Comparison of ENCODE assay signal across 1 cellular context in the genomic region with DNA sequence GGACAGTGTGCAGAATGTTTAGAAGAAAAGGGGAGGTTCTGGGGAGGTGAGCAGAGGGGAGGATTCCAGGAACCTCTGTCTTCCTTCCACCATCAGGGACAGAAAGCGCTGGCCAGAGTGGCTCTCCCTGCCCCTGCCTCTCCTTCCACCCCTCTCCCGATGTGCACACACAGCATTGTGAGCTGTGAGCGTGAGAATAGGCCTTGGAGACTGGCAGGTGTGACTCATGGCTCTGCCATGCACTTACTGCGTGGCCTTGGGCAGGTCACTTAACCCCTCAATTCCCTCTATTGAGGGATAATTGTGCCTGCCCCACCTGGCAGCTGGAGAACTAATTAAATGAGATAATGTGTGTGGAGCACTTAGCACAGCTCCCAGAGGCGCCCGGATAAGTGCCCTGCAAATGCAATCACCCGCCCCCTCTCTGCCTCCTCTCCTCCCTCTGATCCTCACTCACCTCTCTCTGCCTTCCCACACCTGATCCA.
TF ChIP-seq lines count a peak whose summit lies in the region.

No MANE protein-coding gene starts in this region.

TF ChIP-seq in HepG2, 621 proteins besides CTCF, POLR2A, EP300 and RAD21 (continued from another document and continues in another):
- peak; percentile 72; the same call in 1 of the 2 replicates for TF ChIP-seq SPEN (CRISPR knock-in tag; IDR thresholded peaks at IDR 0.05; ENCODE audit: low read depth)
- no peak for TF ChIP-seq ZNF570 (CRISPR knock-in tag; IDR thresholded peaks at IDR 0.05; ENCODE audit: borderline replicate concordance)
- TF ChIP-seq ZNF496 (CRISPR knock-in tag; IDR thresholded peaks at IDR 0.05; ENCODE audit: insufficient replicate concordance) = no peak
- no peak for TF ChIP-seq TCF7 (IDR thresholded peaks at IDR 0.05; ENCODE audit: low read depth)
- TF ChIP-seq HNF4A (CRISPR knock-in tag; IDR thresholded peaks at IDR 0.05) = peak; percentile 35; the same call in 1 of the 2 replicates
- peak in 1 of 2 experiments; percentile 59; a peak in 1 of 4 replicates for TF ChIP-seq HMGXB4 (CRISPR knock-in tag; IDR thresholded peaks at IDR 0.05; ENCODE audit: borderline replicate concordance in 1 of 2, low read depth in 1 of 2)
- no peak for TF ChIP-seq ZNF446 (CRISPR knock-in tag; IDR thresholded peaks at IDR 0.05)
- TF ChIP-seq CREB3 (CRISPR knock-in tag; IDR thresholded peaks at IDR 0.05) = no peak
- TF ChIP-seq KDM5A (IDR thresholded peaks at IDR 0.05; ENCODE audit: borderline replicate concordance, low read length) = no peak
- no peak for TF ChIP-seq ZNF296 (CRISPR knock-in tag; conservative IDR thresholded peaks at IDR 0.05)
- no peak for TF ChIP-seq ZNF720 (CRISPR knock-in tag; IDR thresholded peaks at IDR 0.05)
- no peak for TF ChIP-seq SNAPC4 (CRISPR knock-in tag; IDR thresholded peaks at IDR 0.05)
- TF ChIP-seq ZMYM3 (CRISPR knock-in tag; IDR thresholded peaks at IDR 0.05) = peak; percentile 87
- peak; percentile 67; the same call in 1 of the 2 replicates for TF ChIP-seq HOXA3 (CRISPR knock-in tag; IDR thresholded peaks at IDR 0.05)
- no peak for TF ChIP-seq ZNF891 (CRISPR knock-in tag; IDR thresholded peaks at IDR 0.05)
- TF ChIP-seq ZNF33A (CRISPR knock-in tag; IDR thresholded peaks at IDR 0.05; ENCODE audit: borderline replicate concordance) = no peak
- peak; percentile 34; the same call in 1 of the 2 replicates for TF ChIP-seq ZNF691 (CRISPR knock-in tag; IDR thresholded peaks at IDR 0.05; ENCODE audit: borderline replicate concordance, low read depth)
- TF ChIP-seq SOX6 (IDR thresholded peaks at IDR 0.05) = no peak
- TF ChIP-seq SOX6 (CRISPR knock-in tag; IDR thresholded peaks at IDR 0.05) = peak; percentile 61
- TF ChIP-seq MAFK (conservative IDR thresholded peaks at IDR 0.05 in 1 of 2, IDR thresholded peaks at IDR 0.05 in 1 of 2; ENCODE audit: low read length in 2 of 2) = peak; percentile 42 to 49; a peak in 3 of 4 replicates
- no peak for TF ChIP-seq ZHX1 (CRISPR knock-in tag; IDR thresholded peaks at IDR 0.05; ENCODE audit: low read depth)
- no peak for TF ChIP-seq ELK4 (CRISPR knock-in tag; IDR thresholded peaks at IDR 0.05; ENCODE audit: borderline replicate concordance)
- no peak for TF ChIP-seq ARNT (IDR thresholded peaks at IDR 0.05)
- no peak for TF ChIP-seq IRF1 (CRISPR knock-in tag; IDR thresholded peaks at IDR 0.05; ENCODE audit: low read depth)
- TF ChIP-seq, protein P1, sequence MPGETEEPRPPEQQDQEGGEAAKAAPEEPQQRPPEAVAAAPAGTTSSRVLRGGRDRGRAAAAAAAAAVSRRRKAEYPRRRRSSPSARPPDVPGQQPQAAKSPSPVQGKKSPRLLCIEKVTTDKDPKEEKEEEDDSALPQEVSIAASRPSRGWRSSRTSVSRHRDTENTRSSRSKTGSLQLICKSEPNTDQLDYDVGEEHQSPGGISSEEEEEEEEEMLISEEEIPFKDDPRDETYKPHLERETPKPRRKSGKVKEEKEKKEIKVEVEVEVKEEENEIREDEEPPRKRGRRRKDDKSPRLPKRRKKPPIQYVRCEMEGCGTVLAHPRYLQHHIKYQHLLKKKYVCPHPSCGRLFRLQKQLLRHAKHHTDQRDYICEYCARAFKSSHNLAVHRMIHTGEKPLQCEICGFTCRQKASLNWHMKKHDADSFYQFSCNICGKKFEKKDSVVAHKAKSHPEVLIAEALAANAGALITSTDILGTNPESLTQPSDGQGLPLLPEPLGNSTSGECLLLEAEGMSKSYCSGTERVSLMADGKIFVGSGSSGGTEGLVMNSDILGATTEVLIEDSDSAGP (CRISPR knock-in tag; IDR thresholded peaks at IDR 0.05; ENCODE audit: borderline replicate concordance) = peak; percentile 39; the same call in 1 of the 2 replicates
- peak; percentile 38; the same call in 1 of the 2 replicates for TF ChIP-seq ZMYM2 (CRISPR knock-in tag; IDR thresholded peaks at IDR 0.05)
- no peak for TF ChIP-seq ZFP36 (IDR thresholded peaks at IDR 0.05; ENCODE audit: borderline replicate concordance, low read depth, low read length, partially characterized antibody)
- TF ChIP-seq FOXJ3 (CRISPR knock-in tag; IDR thresholded peaks at IDR 0.05; ENCODE audit: borderline replicate concordance) = no peak
- TF ChIP-seq RXRA (CRISPR knock-in tag; IDR thresholded peaks at IDR 0.05) = peak; percentile 65; the same call in 1 of the 2 replicates
- TF ChIP-seq SKI (IDR thresholded peaks at IDR 0.05; ENCODE audit: partially characterized antibody) = no peak
- TF ChIP-seq ZNF780A (CRISPR knock-in tag; IDR thresholded peaks at IDR 0.05) = no peak
- no peak for TF ChIP-seq BATF2 (CRISPR knock-in tag; IDR thresholded peaks at IDR 0.05)
- TF ChIP-seq, protein P2, sequence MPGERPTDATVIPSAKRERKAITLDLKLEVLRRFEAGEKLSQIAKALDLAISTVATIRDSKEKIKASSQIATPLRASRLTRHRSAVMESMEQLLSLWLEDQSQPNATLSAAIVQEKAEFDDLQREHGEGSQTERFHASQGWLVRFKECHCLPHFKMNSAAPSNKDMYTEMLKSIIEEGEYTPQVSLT (CRISPR knock-in tag; IDR thresholded peaks at IDR 0.05; ENCODE audit: borderline replicate concordance, low read depth) = no peak
- TF ChIP-seq FOXC1 (CRISPR knock-in tag; IDR thresholded peaks at IDR 0.05; ENCODE audit: borderline replicate concordance) = no peak
- no peak for TF ChIP-seq ZNF367 (CRISPR knock-in tag; IDR thresholded peaks at IDR 0.05; ENCODE audit: borderline replicate concordance)
- TF ChIP-seq, protein P3, sequence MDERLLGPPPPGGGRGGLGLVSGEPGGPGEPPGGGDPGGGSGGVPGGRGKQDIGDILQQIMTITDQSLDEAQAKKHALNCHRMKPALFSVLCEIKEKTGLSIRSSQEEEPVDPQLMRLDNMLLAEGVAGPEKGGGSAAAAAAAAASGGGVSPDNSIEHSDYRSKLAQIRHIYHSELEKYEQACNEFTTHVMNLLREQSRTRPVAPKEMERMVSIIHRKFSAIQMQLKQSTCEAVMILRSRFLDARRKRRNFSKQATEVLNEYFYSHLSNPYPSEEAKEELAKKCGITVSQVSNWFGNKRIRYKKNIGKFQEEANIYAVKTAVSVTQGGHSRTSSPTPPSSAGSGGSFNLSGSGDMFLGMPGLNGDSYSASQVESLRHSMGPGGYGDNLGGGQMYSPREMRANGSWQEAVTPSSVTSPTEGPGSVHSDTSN (CRISPR knock-in tag; IDR thresholded peaks at IDR 0.05) = 0 out of 2 replicates have a peak, but pooled peaks have one; percentile 38
- TF ChIP-seq, protein P4, sequence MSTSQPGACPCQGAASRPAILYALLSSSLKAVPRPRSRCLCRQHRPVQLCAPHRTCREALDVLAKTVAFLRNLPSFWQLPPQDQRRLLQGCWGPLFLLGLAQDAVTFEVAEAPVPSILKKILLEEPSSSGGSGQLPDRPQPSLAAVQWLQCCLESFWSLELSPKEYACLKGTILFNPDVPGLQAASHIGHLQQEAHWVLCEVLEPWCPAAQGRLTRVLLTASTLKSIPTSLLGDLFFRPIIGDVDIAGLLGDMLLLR (CRISPR knock-in tag; IDR thresholded peaks at IDR 0.05) = no peak
- peak; percentile 79; the same call in 1 of the 2 replicates for TF ChIP-seq ZSCAN25 (CRISPR knock-in tag; IDR thresholded peaks at IDR 0.05)
- peak; percentile 35; the same call in 1 of the 2 replicates for TF ChIP-seq MYC (CRISPR knock-in tag; IDR thresholded peaks at IDR 0.05; ENCODE audit: borderline replicate concordance)
- no peak for TF ChIP-seq RFX3 (CRISPR knock-in tag; IDR thresholded peaks at IDR 0.05)
- no peak for TF ChIP-seq SMARCE1 (IDR thresholded peaks at IDR 0.05; ENCODE audit: borderline replicate concordance)
- TF ChIP-seq ZNF567 (CRISPR knock-in tag; IDR thresholded peaks at IDR 0.05; ENCODE audit: borderline replicate concordance) = no peak
